ENCODE assay signal across 8 cellular contexts in the genomic region with DNA sequence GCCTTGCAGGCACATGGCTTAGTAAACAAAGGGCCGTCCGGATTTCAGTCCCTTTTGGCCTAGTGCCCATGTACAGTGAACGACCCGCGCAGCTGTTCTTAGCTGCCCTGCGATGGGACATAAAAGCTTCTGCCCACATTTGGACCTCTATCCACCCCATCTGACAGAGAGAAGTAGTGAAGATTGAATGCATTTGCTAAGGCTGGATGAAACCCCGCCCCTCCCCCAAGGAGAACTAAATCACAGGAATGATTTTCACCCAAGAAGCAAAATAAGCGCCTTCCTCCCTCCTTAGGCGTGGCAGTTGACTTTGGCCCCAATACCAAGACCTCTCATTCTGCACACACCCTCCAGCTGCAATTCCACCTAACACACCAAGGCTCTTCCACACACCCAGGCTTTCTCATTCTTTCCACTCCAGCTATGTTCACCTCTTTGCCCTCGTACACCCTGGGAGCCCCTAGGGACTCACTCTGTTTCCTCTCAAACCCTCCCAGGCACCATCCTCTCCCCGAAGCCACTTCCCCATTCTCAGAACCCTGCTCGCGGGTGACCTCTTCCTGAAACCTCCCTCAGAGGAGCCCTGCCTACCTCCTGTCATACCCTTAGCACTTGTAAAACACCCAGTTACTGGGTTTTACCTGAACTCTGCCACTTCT. TPM values are rescaled to one million over a fixed set of nuclear protein-coding genes. Genes with fewer than 3 reads are reported as not detected.
A peak's percentile ranks its signal among the peaks of the same experiment; 100 is the strongest.
DNase-seq lines count a peak whose midpoint lies in the region; ATAC-seq, FAIRE-seq and TF ChIP-seq lines count a peak whose summit lies in the region.

No MANE protein-coding gene starts in this region.

- H3K36me3 ChIP-seq in bronchial epithelial cell (ENCODE audit: control insufficient read depth, insufficient read depth, low read length) (no peaks in the 10 kb centered on the region), skeletal muscle satellite cell (ENCODE audit: insufficient read depth, low read length) (no peaks in the 10 kb centered on the region)

- no peaks in the 10 kb centered on the region for H3K9me3 ChIP-seq in skeletal muscle satellite cell (replicated peaks; ENCODE audit: low read length)

- DNase-seq in activated CD4-positive, alpha-beta T cell treated with anti-CD3 and anti-CD28 coated beads for 48 hours: peak; percentile 34
- no peak for DNase-seq in activated CD4-positive, alpha-beta T cell treated with anti-CD3 and anti-CD28 coated beads, Interleukin-2, amount 50 U/mL, for 1 hour
- DNase-seq in NCI-H1092 (lab: John Stamatoyannopoulos, UW) (peak; percentile 26), bronchial epithelial cell (ENCODE audit: low read depth) (peak; percentile 67), inferior parietal cortex (ENCODE audit: extremely low spot score) (no peak), foreskin melanocyte (no peak)

- H3K4me1 ChIP-seq in skeletal muscle satellite cell (ENCODE audit: control insufficient read depth, insufficient read depth, low read length): peaks cover 41% of the 10 kb centered on the region

- peak overlapping the region; percentile 65 for H3K4me2 ChIP-seq in skeletal muscle satellite cell (ENCODE audit: low read length)

- FAIRE-seq in bronchial epithelial cell (lab: Jason Lieb, UNC): peak; percentile 77

- H3K9ac ChIP-seq in skeletal muscle satellite cell (ENCODE audit: low read depth, low read length): peak overlapping the region; percentile 1

- no peak for TF ChIP-seq CTCF in bronchial epithelial cell (IDR thresholded peaks at IDR 0.05; ENCODE audit: insufficient read depth, low read length, severe bottlenecking)

- H3K4me3 ChIP-seq in bronchial epithelial cell (ENCODE audit: low read depth, low read length) (no peak overlapping the region), skeletal muscle satellite cell (ENCODE audit: low read length) (peak overlapping the region; percentile 0)

- no peaks in the 10 kb centered on the region for H3K27me3 ChIP-seq in bronchial epithelial cell (ENCODE audit: control insufficient read depth, insufficient read depth, low read length)
- H3K27me3 ChIP-seq in skeletal muscle satellite cell (ENCODE audit: control insufficient read depth, insufficient read depth, low read length): no peaks in the 10 kb centered on the region

- peak; percentile 98 for ATAC-seq in HG02623 (IDR thresholded peaks at IDR 0.05; ENCODE audit: unreplicated experiment)

RNA-seq across cellular contexts. Expression of a gene that starts 14.1 kb away (rescaled TPM):
- total RNA-seq in bronchial epithelial cell: 2.6 and 3.7 TPM in 2 replicates
- 11.4 and 11.9 TPM in 2 replicates for total RNA-seq in skeletal muscle satellite cell (2012; rRNA removed)

Comparison
In these comparisons a context has a peak if more than half of its experiments do, and no peak if none do; other contexts are left out.
1. DNase-seq: peak in activated CD4-positive, alpha-beta T cell treated with anti-CD3 and anti-CD28 coated beads for 48 hours (single experiment), NCI-H1092 (single experiment) and bronchial epithelial cell (single experiment); none in activated CD4-positive, alpha-beta T cell treated with anti-CD3 and anti-CD28 coated beads, Interleukin-2, amount 50 U/mL, for 1 hour (single experiment), inferior parietal cortex (single experiment) and foreskin melanocyte (single experiment).